In genomic region chr5:33639478-33639877, GRCh38 we compare ENCODE assay signal across 29 cellular contexts.
"Had no signal": no experiment of that assay in that cellular context is flagged by ENCODE, and none has a peak within 500 bp of the region (broad histone marks: within the 10 kb centered on the region; RNA-seq: fewer than 3 reads in every experiment).

No MANE protein-coding gene starts in this region.

- H3K9me3 ChIP-seq: colonic mucosa, esophagus squamous epithelium, gastroesophageal sphincter had no signal

- H3K4me1 ChIP-seq: colonic mucosa, esophagus squamous epithelium, gastroesophageal sphincter had no signal

- DNase-seq: activated B cell treated with CpG ODN at 0.5 μM for 24 hours; activated CD4-positive, alpha-beta T cell treated with anti-CD3 and anti-CD28 coated beads for 48 hours; activated CD4-positive, alpha-beta T cell treated with anti-CD3 and anti-CD28 coated beads, Interleukin-2, amount 50 U/mL, for 1 hour; activated CD4-positive, alpha-beta T cell treated with anti-CD3 and anti-CD28 coated beads, Interleukin-2, amount 50 U/mL, for 48 hours; activated CD8-positive, alpha-beta memory T cell treated with anti-CD3 and anti-CD28 coated beads for 24 hours; activated CD8-positive, alpha-beta T cell treated with anti-CD3 and anti-CD28 coated beads for 36 hours; activated effector memory CD4-positive, alpha-beta T cell treated with Interleukin-2 at 50 U/mL for 16 hours; activated gamma-delta T cell treated with Interleukin-2 at 50 U/mL for 16 hours; activated naive CD4-positive, alpha-beta T cell treated with anti-CD3 and anti-CD28 coated beads, Interleukin-2, amount 50 U/mL, for 16 hours; activated naive CD4-positive, alpha-beta T cell treated with Interleukin-2 at 50 U/mL for 16 hours; activated T-cell treated with anti-CD3 and anti-CD28 coated beads, Interleukin-2, amount 50 U/mL, for 4 hours; amniotic stem cell; anterior cingulate cortex; brain microvascular endothelial cell; central memory CD4-positive, alpha-beta T cell; cerebellar nuclear complex; colonic mucosa; effector CD8-positive, alpha-beta T cell; esophagus squamous epithelium; foreskin melanocyte; SW 1271; T-helper 1 cell; T-helper 17 cell; T1000; WERI-Rb-1 had no signal

- H3K27ac ChIP-seq: brain microvascular endothelial cell, colonic mucosa, epithelial cell of prostate, esophagus squamous epithelium, gastroesophageal sphincter, WERI-Rb-1 had no signal

- H3K4me3 ChIP-seq: colonic mucosa, esophagus squamous epithelium, gastroesophageal sphincter had no signal

- H3K27me3 ChIP-seq: brain microvascular endothelial cell, colonic mucosa, esophagus squamous epithelium, gastroesophageal sphincter had no signal

- H3K36me3 ChIP-seq: colonic mucosa, esophagus squamous epithelium, WERI-Rb-1 had no signal

- ATAC-seq: activated CD4-positive, CD25-positive, alpha-beta regulatory T cell treated with anti-CD3 and anti-CD28 coated beads, Interleukin-2, amount 50 U/mL, for 24 hours; activated CD8-positive, alpha-beta T cell treated with anti-CD3 and anti-CD28 coated beads for 36 hours; activated T-cell treated with anti-CD3 and anti-CD28 coated beads, Interleukin-2, amount 50 U/mL, for 4 hours; activated T-helper 17 cell treated with anti-CD3 and anti-CD28 coated beads, Interleukin-2, amount 50 U/mL, for 72 hours; gastroesophageal sphincter; T-helper 17 cell had no signal
